Comparison of ENCODE assay signal across 8 cellular contexts in genomic region chr9:135961277-135961705, GRCh38. TPM values are rescaled to one million over a fixed set of nuclear protein-coding genes. Genes with fewer than 3 reads are reported as not detected.
DNase-seq lines count a peak whose midpoint lies in the region; ATAC-seq and TF ChIP-seq lines count a peak whose summit lies in the region.

A gene with protein sequence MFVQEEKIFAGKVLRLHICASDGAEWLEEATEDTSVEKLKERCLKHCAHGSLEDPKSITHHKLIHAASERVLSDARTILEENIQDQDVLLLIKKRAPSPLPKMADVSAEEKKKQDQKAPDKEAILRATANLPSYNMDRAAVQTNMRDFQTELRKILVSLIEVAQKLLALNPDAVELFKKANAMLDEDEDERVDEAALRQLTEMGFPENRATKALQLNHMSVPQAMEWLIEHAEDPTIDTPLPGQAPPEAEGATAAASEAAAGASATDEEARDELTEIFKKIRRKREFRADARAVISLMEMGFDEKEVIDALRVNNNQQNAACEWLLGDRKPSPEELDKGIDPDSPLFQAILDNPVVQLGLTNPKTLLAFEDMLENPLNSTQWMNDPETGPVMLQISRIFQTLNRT (minus strand): TSS chr9:135961373. CDS start chr9:135961162, 211 bp downstream.

- H3K4me2 ChIP-seq in BLaER1 = peak within 1 kb of the TSS; percentile 93

- peaks cover 57% of the 10 kb centered on the region for H3K4me1 Mint-ChIP-seq in dendritic cell treated with granulocyte-macrophage colony-stimulating factor and Interleukin-4, amounts not matched to agents 40 ng/mL and 50 ng/mL, for 4 days (ENCODE audit: low read depth)

- H3K9me3 Mint-ChIP-seq in dendritic cell treated with granulocyte-macrophage colony-stimulating factor and Interleukin-4, amounts not matched to agents 40 ng/mL and 50 ng/mL, for 4 days = no peaks in the 10 kb centered on the region

- H3K4me3 ChIP-seq in BLaER1 (peak within 1 kb of the TSS; percentile 92), left lung (peak within 1 kb of the TSS; percentile 79)

- TF ChIP-seq CTCF in left lung (IDR thresholded peaks at IDR 0.05) = peak; percentile 15 to 63

- H3K36me3 ChIP-seq in BLaER1 = peaks cover 16% of the 10 kb centered on the region
- no peaks in the 10 kb centered on the region for H3K36me3 ChIP-seq in left lung

- H3K36me3 Mint-ChIP-seq in dendritic cell treated with granulocyte-macrophage colony-stimulating factor and Interleukin-4, amounts not matched to agents 40 ng/mL and 50 ng/mL, for 4 days (ENCODE audit: low read depth) = peaks cover 27% of the 10 kb centered on the region

- H4K20me1 ChIP-seq in BLaER1 = peaks cover 45% of the 10 kb centered on the region

- ATAC-seq in GM19395 (IDR thresholded peaks at IDR 0.05; ENCODE audit: unreplicated experiment) = peak; percentile 87
- ATAC-seq in HG03558 (IDR thresholded peaks at IDR 0.05; ENCODE audit: extremely low read depth, unreplicated experiment) = peak; percentile 90
- peak; percentile 93 for ATAC-seq in left lung

- H3K4me1 ChIP-seq in BLaER1 (peaks cover 73% of the 10 kb centered on the region), left lung (peaks cover 5 to 39% of the 10 kb centered on the region in 2 donors)

- peak within 1 kb of the TSS; percentile 90 for H3K9ac ChIP-seq in BLaER1

- H3K27ac ChIP-seq in BLaER1 = peak within 1 kb of the TSS; percentile 82
- peak within 1 kb of the TSS; percentile 86 to 91 for H3K27ac ChIP-seq in left lung

- H3K9me3 ChIP-seq in BLaER1 = no peaks in the 10 kb centered on the region
- H3K9me3 ChIP-seq in left lung = no peaks in the 10 kb centered on the region

- peaks cover 5% of the 10 kb centered on the region for H3K27me3 Mint-ChIP-seq in dendritic cell treated with granulocyte-macrophage colony-stimulating factor and Interleukin-4, amounts not matched to agents 40 ng/mL and 50 ng/mL, for 4 days

- intact Hi-C loops in dendritic cell treated with granulocyte-macrophage colony-stimulating factor and Interleukin-4, amounts not matched to agents 40 ng/mL and 50 ng/mL, for 4 days (cut with micrococcal nuclease) = no loop called here
- intact Hi-C loops in left lung (cut with DNase I) = no loop called here

- peak within 1 kb of the TSS; percentile 97 for H3K27ac Mint-ChIP-seq in dendritic cell treated with granulocyte-macrophage colony-stimulating factor and Interleukin-4, amounts not matched to agents 40 ng/mL and 50 ng/mL, for 4 days

- peak within 1 kb of the TSS; percentile 97 for H3K4me3 Mint-ChIP-seq in dendritic cell treated with granulocyte-macrophage colony-stimulating factor and Interleukin-4, amounts not matched to agents 40 ng/mL and 50 ng/mL, for 4 days

- H3K27me3 ChIP-seq in BLaER1 (no peaks in the 10 kb centered on the region), left lung (no peaks in the 10 kb centered on the region)

- DNase-seq in NCI-H748 (lab: John Stamatoyannopoulos, UW; ENCODE audit: unreplicated experiment) (peak; percentile 98), left lung (peak; percentile 96 to 99)
- DNase-seq in activated CD4-positive, alpha-beta T cell treated with anti-CD3 and anti-CD28 coated beads, Interleukin-2, amount 50 U/mL, for 24 hours (ENCODE audit: low read depth in 1 of 2, low spot score in 1 of 2) = peak; percentile 92
- peak; percentile 92 for DNase-seq in stimulated activated CD4-positive, alpha-beta T cell treated with anti-CD3 and anti-CD28 coated beads, Interleukin-2, amount 100 ng/mL, for 4 hours (ENCODE audit: low read depth)

RNA-seq across cellular contexts. Expression of the gene that starts here (rescaled TPM):
- total RNA-seq in left lung = 10 to 100 TPM; 28.5 to 40.2 TPM

Comparison
In these comparisons a context has a peak if more than half of its experiments do, and no peak if none do; other contexts are left out.
1. Peak in every context shown above with its lines: DNase-seq, ATAC-seq, H3K4me3 ChIP-seq and H3K27ac ChIP-seq.